In genomic region chr9:8845376-8845775, GRCh38 we compare ENCODE assay signal across 18 cellular contexts.
DNase-seq lines count a peak whose midpoint lies in the region; ATAC-seq and TF ChIP-seq lines count a peak whose summit lies in the region.
"Had no signal": no experiment of that assay in that cellular context is flagged by ENCODE, and none has a peak within 500 bp of the region (broad histone marks: within the 10 kb centered on the region; RNA-seq: fewer than 3 reads in every experiment).

No MANE protein-coding gene starts in this region.

- peaks cover 27% of the 10 kb centered on the region for H3K79me1 ChIP-seq in mesenchymal stem cell (replicated peaks; ENCODE audit: low read length, poor library complexity, severe bottlenecking)

- H3K4me1 ChIP-seq in right atrium auricular region, result no peaks in the 10 kb centered on the region
- H3K4me1 ChIP-seq in mesenchymal stem cell (ENCODE audit: control insufficient read depth, insufficient read depth, low read depth, low read length), result no peaks in the 10 kb centered on the region

- TF ChIP-seq CTCF in right atrium auricular region (IDR thresholded peaks at IDR 0.05), result no peak

- no peak overlapping the region for H2AFZ ChIP-seq in mesenchymal stem cell (ENCODE audit: low read depth, low read length)
- H2AFZ ChIP-seq: hepatocyte had no signal

- H3K27ac ChIP-seq in right atrium auricular region (peak overlapping the region in 1 of 2 donors; percentile 49), mesenchymal stem cell (ENCODE audit: low read length, poor library complexity, severe bottlenecking) (no peak overlapping the region)
- H3K27ac ChIP-seq: hepatocyte, VCaP had no signal

- 84% methylated on average over 2 of the region's 2 CpGs for WGBS in mesenchymal stem cell

- H3K9me3 ChIP-seq in right atrium auricular region (no peaks in the 10 kb centered on the region), mesenchymal stem cell (ENCODE audit: control insufficient read depth, low read length) (no peaks in the 10 kb centered on the region)

- H3K14ac ChIP-seq in mesenchymal stem cell (ENCODE audit: low read length in 2 of 2), result no peak overlapping the region

- no peak overlapping the region for H3K9ac ChIP-seq in mesenchymal stem cell (ENCODE audit: low read length)

- no peak overlapping the region for H2BK120ac ChIP-seq in mesenchymal stem cell (ENCODE audit: low read depth, low read length)

- H4K8ac ChIP-seq in mesenchymal stem cell (ENCODE audit: low read length), result no peak overlapping the region

- H2AK5ac ChIP-seq in mesenchymal stem cell (ENCODE audit: low read length, severe bottlenecking), result peak overlapping the region; percentile 54

- H2BK15ac ChIP-seq in mesenchymal stem cell (ENCODE audit: low read depth, poor library complexity, severe bottlenecking), result no peak overlapping the region

- no peak overlapping the region for H3K4ac ChIP-seq in mesenchymal stem cell (ENCODE audit: low read depth in 1 of 2, low read length in 2 of 2)

- H3K36me3 ChIP-seq in right atrium auricular region, result no peaks in the 10 kb centered on the region
- H3K36me3 ChIP-seq in mesenchymal stem cell (ENCODE audit: control insufficient read depth in 1 of 2, insufficient read depth in 2 of 2, low read depth in 1 of 2, low read length in 2 of 2), result no peaks in the 10 kb centered on the region

- H2BK12ac ChIP-seq in mesenchymal stem cell (ENCODE audit: low read length in 2 of 2), result no peak overlapping the region

- intact Hi-C loops in Right ventricle myocardium inferior (cut with DNase I), result no loop called here

- peak; percentile 52 for DNase-seq in Right ventricle myocardium inferior (ENCODE audit: missing footprints)
- no peak for DNase-seq in right atrium auricular region (ENCODE audit: low spot score)
- peak; percentile 93 for DNase-seq in globus pallidus (ENCODE audit: low spot score)
- DNase-seq in mesenchymal stem cell, result no peak
- no peak for DNase-seq in MV-4-11 (lab: John Stamatoyannopoulos, UW)
- DNase-seq in AG08396 (ENCODE audit: low spot score), result no peak
- DNase-seq: activated CD4-positive, alpha-beta T cell treated with anti-CD3 and anti-CD28 coated beads, Interleukin-2, amount 50 U/mL, for 4 hours; activated gamma-delta T cell treated with Interleukin-2 at 50 U/mL for 16 hours; CD4-positive, alpha-beta T cell; HCEC 1CT; islet precursor cell; stimulated activated CD4-positive, alpha-beta T cell treated with anti-CD3 and anti-CD28 coated beads, Interleukin-12 subunit alpha, Interleukin-12 subunit beta, amount 100 ng/mL, for 4 hours; stimulated activated CD8-positive, alpha-beta memory T cell treated with anti-CD3 and anti-CD28 coated beads, Interleukin-4, amount 100 ng/mL, for 48 hours; T-helper 1 cell had no signal

- peak overlapping the region in 1 of 2 experiments; percentile 12 for H3K18ac ChIP-seq in mesenchymal stem cell (ENCODE audit: low read depth in 1 of 2, low read length in 2 of 2)

- ATAC-seq in Right ventricle myocardium inferior (peak; percentile 92), GM21723 (IDR thresholded peaks at IDR 0.05; ENCODE audit: unreplicated experiment) (no peak), HG03469 (IDR thresholded peaks at IDR 0.05; ENCODE audit: unreplicated experiment) (no peak)

- H3K27me3 ChIP-seq in right atrium auricular region, result no peaks in the 10 kb centered on the region
- H3K27me3 ChIP-seq in mesenchymal stem cell (ENCODE audit: control insufficient read depth in 1 of 2, insufficient read depth in 1 of 2, low read length in 2 of 2), result no peaks in the 10 kb centered on the region
- H3K27me3 ChIP-seq: hepatocyte had no signal

- no peak overlapping the region for H2BK5ac ChIP-seq in mesenchymal stem cell (ENCODE audit: low read depth, low read length, poor library complexity, severe bottlenecking)

- H3K4me3 ChIP-seq in right atrium auricular region (no peak overlapping the region), mesenchymal stem cell (ENCODE audit: insufficient read depth in 1 of 2, low read depth in 1 of 2, low read length in 2 of 2) (no peak overlapping the region)
- H3K4me3 ChIP-seq: hepatocyte had no signal

- no peak overlapping the region for H3K23ac ChIP-seq in mesenchymal stem cell (ENCODE audit: low read length in 2 of 2)

- H4K91ac ChIP-seq in mesenchymal stem cell (ENCODE audit: low read length), result no peak overlapping the region

- H3K4me2 ChIP-seq in mesenchymal stem cell (ENCODE audit: low read length, poor library complexity, severe bottlenecking), result no peak overlapping the region
- H3K4me2 ChIP-seq: hepatocyte had no signal

Comparison
In these comparisons a context has a peak if more than half of its experiments do, and no peak if none do; other contexts are left out.
1. DNase-seq: peak in Right ventricle myocardium inferior (single experiment) and globus pallidus (single experiment); none in right atrium auricular region (single experiment), mesenchymal stem cell (single experiment), MV-4-11 (single experiment) and AG08396 (single experiment).